1 cellular context compared by ENCODE assay signal in the genomic region with DNA sequence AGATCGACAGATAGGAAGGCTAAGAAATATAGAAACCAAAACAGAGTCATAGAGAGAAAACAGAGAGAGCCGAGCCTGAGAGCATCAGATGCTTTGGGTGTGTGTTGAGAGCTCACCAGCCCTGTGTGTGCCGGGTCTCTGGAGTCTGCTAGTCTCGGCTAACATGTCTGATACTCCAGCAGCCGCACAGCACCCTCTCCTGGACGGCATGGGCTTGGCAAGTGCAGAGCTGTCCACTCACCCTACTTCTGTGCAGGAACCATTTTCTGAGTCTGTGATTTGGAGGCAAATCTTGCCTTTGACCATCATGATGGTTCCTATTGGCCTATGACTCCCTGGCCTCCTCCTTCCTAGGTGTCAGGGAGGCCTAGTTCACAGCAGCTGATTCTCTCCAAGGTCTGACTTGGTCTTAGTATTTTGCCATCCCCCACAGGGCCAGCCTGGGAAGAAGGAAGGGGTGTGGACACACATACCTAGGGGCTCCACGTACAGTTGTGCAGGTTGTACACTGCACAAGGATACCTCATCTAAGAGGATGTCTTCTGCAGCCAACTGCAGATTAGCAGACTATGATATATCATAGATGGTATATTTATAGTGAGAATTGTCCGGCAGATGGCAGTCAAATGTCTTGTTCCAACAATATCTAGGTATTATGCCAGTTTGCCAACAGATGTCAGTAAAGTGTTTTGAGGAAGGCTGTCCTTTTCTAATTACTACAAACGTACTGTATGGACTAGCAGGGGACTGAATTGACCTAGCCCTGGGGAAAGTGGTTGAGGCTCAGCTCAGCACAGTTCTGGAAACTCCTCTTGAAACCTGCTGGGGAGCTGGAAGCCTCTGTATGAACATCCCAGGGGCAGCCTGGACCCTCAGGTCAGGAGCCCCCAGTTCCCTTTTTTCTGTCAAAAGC.
A peak's percentile ranks its signal among the peaks of the same experiment; 100 is the strongest.
TF ChIP-seq lines count a peak whose summit lies in the region.

No MANE protein-coding gene starts in this region.

TF ChIP-seq in HepG2, 621 proteins besides CTCF, POLR2A, EP300 and RAD21 (continued from another document and continues in another):
- TF ChIP-seq CENPBD1 (CRISPR knock-in tag; IDR thresholded peaks at IDR 0.05; ENCODE audit: borderline replicate concordance, low read depth): no peak
- TF ChIP-seq, protein P1, sequence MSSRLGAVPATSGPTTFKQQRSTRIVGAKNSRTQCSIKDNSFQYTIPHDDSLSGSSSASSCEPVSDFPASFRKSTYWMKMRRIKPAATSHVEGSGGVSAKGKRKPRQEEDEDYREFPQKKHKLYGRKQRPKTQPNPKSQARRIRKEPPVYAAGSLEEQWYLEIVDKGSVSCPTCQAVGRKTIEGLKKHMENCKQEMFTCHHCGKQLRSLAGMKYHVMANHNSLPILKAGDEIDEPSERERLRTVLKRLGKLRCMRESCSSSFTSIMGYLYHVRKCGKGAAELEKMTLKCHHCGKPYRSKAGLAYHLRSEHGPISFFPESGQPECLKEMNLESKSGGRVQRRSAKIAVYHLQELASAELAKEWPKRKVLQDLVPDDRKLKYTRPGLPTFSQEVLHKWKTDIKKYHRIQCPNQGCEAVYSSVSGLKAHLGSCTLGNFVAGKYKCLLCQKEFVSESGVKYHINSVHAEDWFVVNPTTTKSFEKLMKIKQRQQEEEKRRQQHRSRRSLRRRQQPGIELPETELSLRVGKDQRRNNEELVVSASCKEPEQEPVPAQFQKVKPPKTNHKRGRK (CRISPR knock-in tag; IDR thresholded peaks at IDR 0.05): no peak
- no peak for TF ChIP-seq ATF1 (CRISPR knock-in tag; IDR thresholded peaks at IDR 0.05)
- TF ChIP-seq, protein P2, sequence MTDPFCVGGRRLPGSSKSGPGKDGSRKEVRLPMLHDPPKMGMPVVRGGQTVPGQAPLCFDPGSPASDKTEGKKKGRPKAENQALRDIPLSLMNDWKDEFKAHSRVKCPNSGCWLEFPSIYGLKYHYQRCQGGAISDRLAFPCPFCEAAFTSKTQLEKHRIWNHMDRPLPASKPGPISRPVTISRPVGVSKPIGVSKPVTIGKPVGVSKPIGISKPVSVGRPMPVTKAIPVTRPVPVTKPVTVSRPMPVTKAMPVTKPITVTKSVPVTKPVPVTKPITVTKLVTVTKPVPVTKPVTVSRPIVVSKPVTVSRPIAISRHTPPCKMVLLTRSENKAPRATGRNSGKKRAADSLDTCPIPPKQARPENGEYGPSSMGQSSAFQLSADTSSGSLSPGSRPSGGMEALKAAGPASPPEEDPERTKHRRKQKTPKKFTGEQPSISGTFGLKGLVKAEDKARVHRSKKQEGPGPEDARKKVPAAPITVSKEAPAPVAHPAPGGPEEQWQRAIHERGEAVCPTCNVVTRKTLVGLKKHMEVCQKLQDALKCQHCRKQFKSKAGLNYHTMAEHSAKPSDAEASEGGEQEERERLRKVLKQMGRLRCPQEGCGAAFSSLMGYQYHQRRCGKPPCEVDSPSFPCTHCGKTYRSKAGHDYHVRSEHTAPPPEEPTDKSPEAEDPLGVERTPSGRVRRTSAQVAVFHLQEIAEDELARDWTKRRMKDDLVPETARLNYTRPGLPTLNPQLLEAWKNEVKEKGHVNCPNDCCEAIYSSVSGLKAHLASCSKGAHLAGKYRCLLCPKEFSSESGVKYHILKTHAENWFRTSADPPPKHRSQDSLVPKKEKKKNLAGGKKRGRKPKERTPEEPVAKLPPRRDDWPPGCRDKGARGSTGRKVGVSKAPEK (CRISPR knock-in tag; IDR thresholded peaks at IDR 0.05; ENCODE audit: borderline replicate concordance): peak; percentile 65; the same call in 1 of the 2 replicates
- no peak for TF ChIP-seq RORA (CRISPR knock-in tag; IDR thresholded peaks at IDR 0.05)
- no peak for TF ChIP-seq KLF11 (CRISPR knock-in tag; IDR thresholded peaks at IDR 0.05)
- no peak for TF ChIP-seq ZNF614 (CRISPR knock-in tag; IDR thresholded peaks at IDR 0.05; ENCODE audit: borderline replicate concordance)
- TF ChIP-seq ZNF432 (CRISPR knock-in tag; IDR thresholded peaks at IDR 0.05; ENCODE audit: borderline replicate concordance): no peak
- no peak for TF ChIP-seq MZF1 (CRISPR knock-in tag; IDR thresholded peaks at IDR 0.05; ENCODE audit: borderline replicate concordance)
- TF ChIP-seq ZNF567 (CRISPR knock-in tag; IDR thresholded peaks at IDR 0.05; ENCODE audit: borderline replicate concordance): no peak
- TF ChIP-seq SMAD9 (CRISPR knock-in tag; IDR thresholded peaks at IDR 0.05): no peak
- TF ChIP-seq SNAI1 (CRISPR knock-in tag; IDR thresholded peaks at IDR 0.05; ENCODE audit: borderline replicate concordance): no peak
- no peak for TF ChIP-seq SETDB1 (CRISPR knock-in tag; IDR thresholded peaks at IDR 0.05; ENCODE audit: borderline replicate concordance)
- no peak for TF ChIP-seq YEATS2 (CRISPR knock-in tag; IDR thresholded peaks at IDR 0.05; ENCODE audit: borderline replicate concordance)
- peak; percentile 32 for TF ChIP-seq GABPB1 (CRISPR knock-in tag; IDR thresholded peaks at IDR 0.05)
- TF ChIP-seq ZBTB7B (CRISPR knock-in tag; IDR thresholded peaks at IDR 0.05): no peak
- no peak for TF ChIP-seq ZFP62 (CRISPR knock-in tag; IDR thresholded peaks at IDR 0.05)
- TF ChIP-seq ZSCAN29 (CRISPR knock-in tag; conservative IDR thresholded peaks at IDR 0.05): no peak
- TF ChIP-seq E2F1 (CRISPR knock-in tag; IDR thresholded peaks at IDR 0.05): no peak
- TF ChIP-seq ZNF878 (CRISPR knock-in tag; IDR thresholded peaks at IDR 0.05): no peak
- no peak for TF ChIP-seq ZNF552 (CRISPR knock-in tag; IDR thresholded peaks at IDR 0.05; ENCODE audit: borderline replicate concordance)
- TF ChIP-seq SOX5 (CRISPR knock-in tag; IDR thresholded peaks at IDR 0.05; ENCODE audit: borderline replicate concordance): no peak
- TF ChIP-seq PRDM15 (CRISPR knock-in tag; IDR thresholded peaks at IDR 0.05): no peak
- no peak for TF ChIP-seq RNF219 (CRISPR knock-in tag; IDR thresholded peaks at IDR 0.05)
- TF ChIP-seq, protein P3, sequence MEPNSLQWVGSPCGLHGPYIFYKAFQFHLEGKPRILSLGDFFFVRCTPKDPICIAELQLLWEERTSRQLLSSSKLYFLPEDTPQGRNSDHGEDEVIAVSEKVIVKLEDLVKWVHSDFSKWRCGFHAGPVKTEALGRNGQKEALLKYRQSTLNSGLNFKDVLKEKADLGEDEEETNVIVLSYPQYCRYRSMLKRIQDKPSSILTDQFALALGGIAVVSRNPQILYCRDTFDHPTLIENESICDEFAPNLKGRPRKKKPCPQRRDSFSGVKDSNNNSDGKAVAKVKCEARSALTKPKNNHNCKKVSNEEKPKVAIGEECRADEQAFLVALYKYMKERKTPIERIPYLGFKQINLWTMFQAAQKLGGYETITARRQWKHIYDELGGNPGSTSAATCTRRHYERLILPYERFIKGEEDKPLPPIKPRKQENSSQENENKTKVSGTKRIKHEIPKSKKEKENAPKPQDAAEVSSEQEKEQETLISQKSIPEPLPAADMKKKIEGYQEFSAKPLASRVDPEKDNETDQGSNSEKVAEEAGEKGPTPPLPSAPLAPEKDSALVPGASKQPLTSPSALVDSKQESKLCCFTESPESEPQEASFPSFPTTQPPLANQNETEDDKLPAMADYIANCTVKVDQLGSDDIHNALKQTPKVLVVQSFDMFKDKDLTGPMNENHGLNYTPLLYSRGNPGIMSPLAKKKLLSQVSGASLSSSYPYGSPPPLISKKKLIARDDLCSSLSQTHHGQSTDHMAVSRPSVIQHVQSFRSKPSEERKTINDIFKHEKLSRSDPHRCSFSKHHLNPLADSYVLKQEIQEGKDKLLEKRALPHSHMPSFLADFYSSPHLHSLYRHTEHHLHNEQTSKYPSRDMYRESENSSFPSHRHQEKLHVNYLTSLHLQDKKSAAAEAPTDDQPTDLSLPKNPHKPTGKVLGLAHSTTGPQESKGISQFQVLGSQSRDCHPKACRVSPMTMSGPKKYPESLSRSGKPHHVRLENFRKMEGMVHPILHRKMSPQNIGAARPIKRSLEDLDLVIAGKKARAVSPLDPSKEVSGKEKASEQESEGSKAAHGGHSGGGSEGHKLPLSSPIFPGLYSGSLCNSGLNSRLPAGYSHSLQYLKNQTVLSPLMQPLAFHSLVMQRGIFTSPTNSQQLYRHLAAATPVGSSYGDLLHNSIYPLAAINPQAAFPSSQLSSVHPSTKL (CRISPR knock-in tag; IDR thresholded peaks at IDR 0.05): no peak; the same call in 1 of the 2 replicates
- no peak for TF ChIP-seq LCORL (IDR thresholded peaks at IDR 0.05)
- TF ChIP-seq LCORL (CRISPR knock-in tag; IDR thresholded peaks at IDR 0.05): no peak
- TF ChIP-seq ZBTB4 (CRISPR knock-in tag; IDR thresholded peaks at IDR 0.05; ENCODE audit: borderline replicate concordance): no peak
- TF ChIP-seq RFX5 (IDR thresholded peaks at IDR 0.05; ENCODE audit: low read depth, low read length): no peak
- no peak for TF ChIP-seq ZBTB7A (CRISPR knock-in tag; IDR thresholded peaks at IDR 0.05)
- TF ChIP-seq ZNF335 (CRISPR knock-in tag; IDR thresholded peaks at IDR 0.05): no peak
- no peak; the same call in 1 of the 2 replicates for TF ChIP-seq KAT7 (CRISPR knock-in tag; IDR thresholded peaks at IDR 0.05; ENCODE audit: borderline replicate concordance)
- TF ChIP-seq HOXA5 (CRISPR knock-in tag; IDR thresholded peaks at IDR 0.05): no peak
- TF ChIP-seq, protein P4, sequence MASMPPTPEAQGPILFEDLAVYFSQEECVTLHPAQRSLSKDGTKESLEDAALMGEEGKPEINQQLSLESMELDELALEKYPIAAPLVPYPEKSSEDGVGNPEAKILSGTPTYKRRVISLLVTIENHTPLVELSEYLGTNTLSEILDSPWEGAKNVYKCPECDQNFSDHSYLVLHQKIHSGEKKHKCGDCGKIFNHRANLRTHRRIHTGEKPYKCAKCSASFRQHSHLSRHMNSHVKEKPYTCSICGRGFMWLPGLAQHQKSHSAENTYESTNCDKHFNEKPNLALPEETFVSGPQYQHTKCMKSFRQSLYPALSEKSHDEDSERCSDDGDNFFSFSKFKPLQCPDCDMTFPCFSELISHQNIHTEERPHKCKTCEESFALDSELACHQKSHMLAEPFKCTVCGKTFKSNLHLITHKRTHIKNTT (CRISPR knock-in tag; IDR thresholded peaks at IDR 0.05): no peak
